ENCODE assay signal across 10 cellular contexts in genomic region chr18:28088477-28088876, GRCh38.
"Had no signal": no experiment of that assay in that cellular context is flagged by ENCODE, and none has a peak within 500 bp of the region (broad histone marks: within the 10 kb centered on the region; RNA-seq: fewer than 3 reads in every experiment).

No MANE protein-coding gene starts in this region.

- ATAC-seq: lower lobe of right lung, upper lobe of right lung had no signal

- H3K36me3 ChIP-seq: adrenal gland, lower lobe of right lung, upper lobe of right lung had no signal

- H3K4me1 ChIP-seq: lower lobe of right lung, upper lobe of right lung had no signal

- H3K27me3 ChIP-seq: adrenal gland, upper lobe of right lung had no signal

- DNase-seq: activated CD4-positive, alpha-beta T cell treated with anti-CD3 and anti-CD28 coated beads, Interleukin-2, amount 10 ng/mL, durations not matched to agents 24 days and 14 days; activated naive CD4-positive, alpha-beta T cell treated with anti-CD3 and anti-CD28 coated beads, Interleukin-2, amount 50 U/mL, for 16 hours; adrenal gland; dermis blood vessel endothelial cell; kidney; lower lobe of right lung; naive B cell; stimulated activated CD4-positive, alpha-beta T cell treated with anti-CD3 and anti-CD28 coated beads, Interleukin-4, amount 100 ng/mL, for 1 hour; stimulated activated CD8-positive, alpha-beta memory T cell treated with anti-CD3 and anti-CD28 coated beads, Interleukin-4, amount 100 ng/mL, for 48 hours; upper lobe of right lung had no signal

- H3K9me3 ChIP-seq: adrenal gland, lower lobe of right lung, upper lobe of right lung had no signal

- H3K4me3 ChIP-seq: adrenal gland, lower lobe of right lung, upper lobe of right lung had no signal

- H3K27ac ChIP-seq: adrenal gland, lower lobe of right lung, upper lobe of right lung had no signal
